Comparison of ENCODE assay signal across 18 cellular contexts in genomic region chr3:197881601-197882000, GRCh38.
DNase-seq lines count a peak whose midpoint lies in the region; ATAC-seq, FAIRE-seq and TF ChIP-seq lines count a peak whose summit lies in the region.
"Had no signal": no experiment of that assay in that cellular context is flagged by ENCODE, and none has a peak within 500 bp of the region (broad histone marks: within the 10 kb centered on the region; RNA-seq: fewer than 3 reads in every experiment).

No MANE protein-coding gene starts in this region.

- H3K36me3 Mint-ChIP-seq in IgD-negative memory B cell (peaks cover 8% of the 10 kb centered on the region), neural progenitor cell (peaks cover 32% of the 10 kb centered on the region)
- peaks cover 35% of the 10 kb centered on the region for H3K36me3 Mint-ChIP-seq in central memory CD8-positive, alpha-beta T cell (ENCODE audit: insufficient read depth)

- peak overlapping the region; percentile 79 for H3K27ac ChIP-seq in neural progenitor cell
- no peak overlapping the region for H3K27ac ChIP-seq in upper lobe of left lung
- H3K27ac ChIP-seq: 22Rv1, right atrium auricular region, SJSA1 had no signal

- peak overlapping the region; percentile 36 for H3K4me2 ChIP-seq in neural progenitor cell

- H3K9me3 ChIP-seq in neural progenitor cell (ENCODE audit: low read depth) (no peaks in the 10 kb centered on the region), upper lobe of left lung (no peaks in the 10 kb centered on the region)
- H3K9me3 ChIP-seq: heart left ventricle, MG63, right atrium auricular region, SJSA1 had no signal

- FAIRE-seq in GM19239 (lab: Jason Lieb, UNC), result no peak
- FAIRE-seq: HTR-8/SVneo had no signal

- H2AFZ ChIP-seq in neural progenitor cell (replicated peaks), result no peak overlapping the region

- WGBS in upper lobe of left lung, 2 donors, result 79 to 83% methylated on average over 4 of the region's 4 CpGs

- no peak for TF ChIP-seq POLR2A in upper lobe of left lung (IDR thresholded peaks at IDR 0.05)

- H3K27ac Mint-ChIP-seq in IgD-negative memory B cell (peak overlapping the region; percentile 53 to 68 (median 65)), neural progenitor cell (peak overlapping the region; percentile 94)
- H3K27ac Mint-ChIP-seq in central memory CD8-positive, alpha-beta T cell (ENCODE audit: low read depth), result peak overlapping the region; percentile 26

- H3F3A ChIP-seq in neural progenitor cell (ENCODE audit: low read depth), result peaks cover 13% of the 10 kb centered on the region

- H3K4me3 ChIP-seq in neural progenitor cell (no peak overlapping the region), upper lobe of left lung (no peak overlapping the region)
- H3K4me3 ChIP-seq: heart left ventricle, MG63, right atrium auricular region, SJSA1 had no signal

- no peak for TF ChIP-seq EP300 in upper lobe of left lung (IDR thresholded peaks at IDR 0.05)

- H3K9ac ChIP-seq in neural progenitor cell, result no peak overlapping the region

- peak; percentile 13 for DNase-seq in NCI-H1436 (lab: John Stamatoyannopoulos, UW)
- DNase-seq in NCI-H1436 treated with DMSO at 0.1 percent for 48 hours (lab: John Stamatoyannopoulos, UW), result no peak
- DNase-seq in central memory CD8-positive, alpha-beta T cell (ENCODE audit: low spot score in 2 of 2), result no peak
- peak; percentile 14 for DNase-seq in neural progenitor cell (ENCODE audit: low spot score)
- DNase-seq in upper lobe of left lung, result no peak
- no peak for DNase-seq in D341Med (ENCODE audit: low spot score)
- no peak for DNase-seq in GM19239 (ENCODE audit: insufficient read length, low spot score)
- DNase-seq: CD4-positive, alpha-beta memory T cell; GDM1; heart left ventricle; MG63; stimulated activated CD4-positive, alpha-beta T cell treated with anti-CD3 and anti-CD28 coated beads, Interleukin-1b, Interleukin-23, amount 100 ng/mL, for 48 hours; trophoblast cell had no signal

- peaks cover 0 to 5% (median 4%) of the 10 kb centered on the region in 3 donors for H3K4me1 Mint-ChIP-seq in IgD-negative memory B cell
- H3K4me1 Mint-ChIP-seq in central memory CD8-positive, alpha-beta T cell, result no peaks in the 10 kb centered on the region
- peaks cover 26% of the 10 kb centered on the region for H3K4me1 Mint-ChIP-seq in neural progenitor cell

- H3K4me1 ChIP-seq in neural progenitor cell (peaks cover 21% of the 10 kb centered on the region), upper lobe of left lung (peaks cover 0 to 5% (median 0%) of the 10 kb centered on the region in 4 donors)
- H3K4me1 ChIP-seq: right atrium auricular region, SJSA1 had no signal

- H4K20me1 ChIP-seq in neural progenitor cell (ENCODE audit: low read depth), result no peaks in the 10 kb centered on the region

- TF ChIP-seq CTCF in neural progenitor cell (IDR thresholded peaks at IDR 0.05) (no peak), upper lobe of left lung (IDR thresholded peaks at IDR 0.05) (no peak)

- H3K9me3 Mint-ChIP-seq in IgD-negative memory B cell, result no peaks in the 10 kb centered on the region
- no peaks in the 10 kb centered on the region for H3K9me3 Mint-ChIP-seq in central memory CD8-positive, alpha-beta T cell
- H3K9me3 Mint-ChIP-seq in neural progenitor cell, result peaks cover 3% of the 10 kb centered on the region
- H3K9me3 Mint-ChIP-seq: CD4-positive, alpha-beta memory T cell had no signal

- no peak for ATAC-seq in central memory CD8-positive, alpha-beta T cell (replicated peaks; ENCODE audit: extremely low read depth, poor library complexity, severe bottlenecking)
- ATAC-seq in upper lobe of left lung (ENCODE audit: low FRiP score in 2 of 2), result no peak
- ATAC-seq: heart left ventricle had no signal

- H3K79me2 ChIP-seq in neural progenitor cell (ENCODE audit: low read depth), result no peaks in the 10 kb centered on the region

- H3K27me3 ChIP-seq in neural progenitor cell (no peaks in the 10 kb centered on the region), upper lobe of left lung (no peaks in the 10 kb centered on the region)
- H3K27me3 ChIP-seq: heart left ventricle, MG63, right atrium auricular region, SJSA1 had no signal

- no peak overlapping the region for H3K4me3 Mint-ChIP-seq in IgD-negative memory B cell
- no peak overlapping the region for H3K4me3 Mint-ChIP-seq in central memory CD8-positive, alpha-beta T cell
- H3K4me3 Mint-ChIP-seq in neural progenitor cell, result peak overlapping the region; percentile 42
- H3K4me3 Mint-ChIP-seq: CD4-positive, alpha-beta memory T cell had no signal

- H3K36me3 ChIP-seq in neural progenitor cell (peaks cover 16% of the 10 kb centered on the region), upper lobe of left lung (peaks cover 3 to 68% (median 19%) of the 10 kb centered on the region in 4 donors)

- H3K27me3 Mint-ChIP-seq in IgD-negative memory B cell, result no peaks in the 10 kb centered on the region
- H3K27me3 Mint-ChIP-seq in central memory CD8-positive, alpha-beta T cell, result no peaks in the 10 kb centered on the region
- H3K27me3 Mint-ChIP-seq in neural progenitor cell (ENCODE audit: insufficient read depth, low read depth), result peaks cover 4% of the 10 kb centered on the region
- H3K27me3 Mint-ChIP-seq: CD4-positive, alpha-beta memory T cell had no signal

Comparison
In these comparisons a context has a peak if more than half of its experiments do, and no peak if none do; other contexts are left out.
1. DNase-seq: peak in NCI-H1436 (single experiment) and neural progenitor cell (single experiment); none in NCI-H1436 treated with DMSO at 0.1 percent for 48 hours (single experiment), central memory CD8-positive, alpha-beta T cell (0 of 2), upper lobe of left lung (0 of 2), D341Med (single experiment) and GM19239 (single experiment).
2. H3K27ac Mint-ChIP-seq: peak in every context shown above with its lines; median percentile 94 in neural progenitor cell; 65 in IgD-negative memory B cell; 26 in central memory CD8-positive, alpha-beta T cell.